Comparison of ENCODE assay signal across 25 cellular contexts in the genomic region with DNA sequence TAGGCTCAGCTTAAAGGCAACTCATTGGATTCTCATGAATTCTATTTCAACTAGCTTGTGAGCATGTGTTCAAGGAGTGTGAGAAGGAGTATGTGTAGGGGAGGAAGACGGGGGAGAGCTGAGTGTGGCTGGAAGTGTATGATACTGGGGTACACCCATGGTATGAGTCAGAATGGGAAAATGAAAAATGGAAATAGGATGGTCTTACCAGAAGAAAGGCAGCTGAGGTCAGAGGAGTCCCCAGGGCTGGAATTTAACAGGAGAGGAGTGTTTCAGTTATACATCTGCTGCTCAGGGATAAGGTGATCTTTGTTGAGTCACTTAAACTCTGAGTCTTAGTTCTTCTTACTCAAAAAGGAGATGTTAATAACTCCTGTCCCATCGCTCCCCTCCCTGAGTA. TPM values are rescaled to one million over a fixed set of nuclear protein-coding genes. Genes with fewer than 3 reads are reported as not detected.
"Had no signal": no experiment of that assay in that cellular context is flagged by ENCODE, and none has a peak within 500 bp of the region (broad histone marks: within the 10 kb centered on the region; RNA-seq: fewer than 3 reads in every experiment).

No MANE protein-coding gene starts in this region.

- H3K27me3 ChIP-seq: breast epithelium had no signal

- H3K36me3 ChIP-seq: breast epithelium had no signal

- ATAC-seq: activated CD8-positive, alpha-beta memory T cell treated with anti-CD3 and anti-CD28 coated beads, Interleukin-2, amount 10 ng/mL, durations not matched to agents 7 days and 5 days had no signal

- DNase-seq: activated B cell treated with CpG ODN at 0.5 μM for 24 hours; activated CD4-positive, alpha-beta T cell treated with anti-CD3 and anti-CD28 coated beads for 1 hour; activated CD4-positive, alpha-beta T cell treated with anti-CD3 and anti-CD28 coated beads, Interleukin-2, amount 10 ng/mL, durations not matched to agents 24 days and 14 days; activated CD4-positive, alpha-beta T cell treated with anti-CD3 and anti-CD28 coated beads, Interleukin-2, amount 50 U/mL, for 48 hours; activated CD8-positive, alpha-beta memory T cell treated with anti-CD3 and anti-CD28 coated beads, Interleukin-2, amount 10 ng/mL, durations not matched to agents 7 days and 5 days; activated effector memory CD4-positive, alpha-beta T cell treated with anti-CD3 and anti-CD28 coated beads, Interleukin-2, amount 50 U/mL, for 16 hours; activated naive CD4-positive, alpha-beta T cell treated with anti-CD3 and anti-CD28 coated beads, Interleukin-2, amount 10 ng/mL, durations not matched to agents 7 days and 5 days; activated naive CD8-positive, alpha-beta T cell treated with anti-CD3 and anti-CD28 coated beads for 36 hours; activated T-cell treated with anti-CD3 and anti-CD28 coated beads, Interleukin-2, amount 50 U/mL, for 24 hours; anterior cingulate cortex; central memory CD4-positive, alpha-beta T cell; Karpas-422; NCI-H1105 treated with DMSO at 0.1 percent for 48 hours; NCI-H146; NCI-H187 treated with DMSO at 0.1 percent for 48 hours; NCI-H2081 treated with DMSO at 0.1 percent for 48 hours; NCI-H446 treated with DMSO at 0.1 percent for 48 hours; NCI-H526 treated with DMSO at 0.1 percent for 48 hours; NCI-H82; SIG-M5; T-helper 2 cell; T1000 had no signal

- H3K4me3 ChIP-seq: breast epithelium had no signal

- H3K9me3 ChIP-seq: breast epithelium had no signal

- H3K4me1 ChIP-seq: breast epithelium had no signal

RNA-seq across cellular contexts. Expression of a gene that starts 6.7 kb away (rescaled TPM):
- total RNA-seq: activated B cell treated with CpG ODN at 0.5 μM for 24 hours; activated CD8-positive, alpha-beta memory T cell treated with anti-CD3 and anti-CD28 coated beads, Interleukin-2, amount 10 ng/mL, durations not matched to agents 7 days and 5 days; activated naive CD8-positive, alpha-beta T cell treated with anti-CD3 and anti-CD28 coated beads for 36 hours; OCI-LY7 had no signal

RNA-seq across cellular contexts. Expression of a gene that starts 13.3 kb away (rescaled TPM):
- total RNA-seq: activated B cell treated with CpG ODN at 0.5 μM for 24 hours; activated CD4-positive, alpha-beta T cell treated with anti-CD3 and anti-CD28 coated beads, Interleukin-2, amount 10 ng/mL, durations not matched to agents 24 days and 14 days; activated CD8-positive, alpha-beta memory T cell treated with anti-CD3 and anti-CD28 coated beads, Interleukin-2, amount 10 ng/mL, durations not matched to agents 7 days and 5 days; activated naive CD8-positive, alpha-beta T cell treated with anti-CD3 and anti-CD28 coated beads for 36 hours; OCI-LY7; RPMI7951 had no signal
